In the genomic region with DNA sequence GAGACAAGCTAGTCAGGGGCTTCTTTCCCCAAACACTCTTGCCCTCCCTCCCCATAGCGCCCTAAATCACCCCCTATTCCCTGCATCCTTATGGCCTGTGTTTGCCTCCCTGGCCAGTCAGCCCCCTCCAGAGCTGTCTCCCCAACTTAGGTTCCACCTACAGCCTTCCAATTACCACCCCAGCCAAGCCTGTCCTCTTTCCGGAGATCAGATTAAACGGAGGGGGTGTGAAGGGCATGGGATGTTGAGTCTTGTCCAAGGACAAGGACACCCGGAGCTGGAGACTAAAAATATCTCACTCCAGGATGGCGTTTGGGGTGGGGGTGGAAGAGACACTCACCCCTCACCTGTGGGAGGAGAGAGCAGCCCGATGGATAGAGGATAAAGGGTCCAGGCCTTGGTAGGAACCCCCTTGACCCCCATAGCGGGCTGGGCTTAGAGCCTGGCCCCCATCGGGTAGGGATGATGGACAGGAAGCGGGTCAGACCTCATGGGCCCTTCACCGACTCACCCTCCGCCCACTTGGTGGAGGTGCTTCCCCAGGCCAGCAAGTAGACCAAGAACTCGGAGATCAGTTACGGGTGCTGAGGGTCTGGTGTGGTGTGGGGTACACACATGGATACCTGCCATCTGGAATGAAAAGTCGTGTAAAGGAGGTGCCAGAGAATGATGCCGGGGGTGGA, we compare ENCODE assay signal across 23 cellular contexts. TPM values are rescaled to one million over a fixed set of nuclear protein-coding genes. Genes with fewer than 3 reads are reported as not detected.
DNase-seq lines count a peak whose midpoint lies in the region; ATAC-seq and TF ChIP-seq lines count a peak whose summit lies in the region.
"Had no signal": no experiment of that assay in that cellular context is flagged by ENCODE, and none has a peak within 500 bp of the region (broad histone marks: within the 10 kb centered on the region; RNA-seq: fewer than 3 reads in every experiment).

No MANE protein-coding gene starts in this region.

- peaks cover 16% of the 10 kb centered on the region for H3K4me1 Mint-ChIP-seq in T-helper 2 cell treated with Interferon-gamma antibody and Interleukin-4, amounts not matched to agents 5 μg/mL and 100 μg/mL, for 36 hours (ENCODE audit: low read depth)
- peaks cover 34% of the 10 kb centered on the region for H3K4me1 Mint-ChIP-seq in activated CD4-positive, alpha-beta T cell treated with anti-CD3 and anti-CD28 coated beads, Interleukin-2, amount 10 ng/mL, durations not matched to agents 24 days and 14 days

- H2AFZ ChIP-seq in OCI-LY3 (ENCODE audit: low read depth, low read length): no peak overlapping the region
- H2AFZ ChIP-seq: hepatocyte had no signal

- H3K9ac ChIP-seq in OCI-LY3 (ENCODE audit: low read length): peak overlapping the region; percentile 49

- no peaks in the 10 kb centered on the region for H3K27me3 Mint-ChIP-seq in T-helper 2 cell treated with Interferon-gamma antibody and Interleukin-4, amounts not matched to agents 5 μg/mL and 100 μg/mL, for 36 hours (ENCODE audit: low read depth)
- H3K27me3 Mint-ChIP-seq in activated CD4-positive, alpha-beta T cell treated with anti-CD3 and anti-CD28 coated beads, Interleukin-2, amount 10 ng/mL, durations not matched to agents 24 days and 14 days: no peaks in the 10 kb centered on the region
- H3K27me3 Mint-ChIP-seq: type B pancreatic cell had no signal

- TF ChIP-seq POLR2A in gastrocnemius medialis (IDR thresholded peaks at IDR 0.05): no peak

- DNase-seq in T-helper 2 cell treated with Interferon-gamma antibody and Interleukin-4, amounts not matched to agents 5 μg/mL and 100 μg/mL, for 36 hours (ENCODE audit: low spot score): no peak
- DNase-seq in T-helper 2 cell (no peak), left ventricle myocardium inferior (no peak), gastrocnemius medialis (peak; percentile 72 to 76), amniotic stem cell (lab: John Stamatoyannopoulos, UW) (no peak)
- DNase-seq in activated CD4-positive, alpha-beta T cell treated with anti-CD3 and anti-CD28 coated beads, Interleukin-2, amount 10 ng/mL, durations not matched to agents 24 days and 14 days: no peak
- DNase-seq: 8988T; activated CD4-positive, CD25-positive, alpha-beta regulatory T cell treated with anti-CD3 and anti-CD28 coated beads, Interleukin-2, amount 50 U/mL, for 72 hours; activated gamma-delta T cell treated with Interleukin-2 at 50 U/mL for 16 hours; central memory CD4-positive, alpha-beta T cell; KG1; NCI-H2029 treated with DMSO at 0.1 percent for 48 hours; ovary; Peyer's patch; stimulated activated naive CD4-positive, alpha-beta T cell treated with Interleukin-2 at 50 U/mL for 16 hours; T1000 had no signal

- peak overlapping the region; percentile 86 for H3K4me2 ChIP-seq in OCI-LY3 (ENCODE audit: low read length)
- H3K4me2 ChIP-seq: hepatocyte had no signal

- no peak for TF ChIP-seq CTCF in OCI-LY3 (IDR thresholded peaks at IDR 0.05; ENCODE audit: low read depth, low read length)
- TF ChIP-seq CTCF in left ventricle myocardium inferior (IDR thresholded peaks at IDR 0.05; ENCODE audit: borderline replicate concordance): no peak
- TF ChIP-seq CTCF in gastrocnemius medialis (IDR thresholded peaks at IDR 0.05 in 4 of 5, conservative IDR thresholded peaks at IDR 0.05 in 1 of 5): no peak

- H3K79me2 ChIP-seq in OCI-LY3 (ENCODE audit: low read length): peaks cover 55% of the 10 kb centered on the region

- in situ Hi-C loops in gastrocnemius medialis (cut with MboI; ENCODE audit: low sequenced_read_pairs in 4 of 4): no loop called here

- H3K36me3 Mint-ChIP-seq in T-helper 2 cell treated with Interferon-gamma antibody and Interleukin-4, amounts not matched to agents 5 μg/mL and 100 μg/mL, for 36 hours (ENCODE audit: low read depth): peaks cover 33% of the 10 kb centered on the region
- H3K36me3 Mint-ChIP-seq in activated CD4-positive, alpha-beta T cell treated with anti-CD3 and anti-CD28 coated beads, Interleukin-2, amount 10 ng/mL, durations not matched to agents 24 days and 14 days (ENCODE audit: low read depth): peaks cover 44% of the 10 kb centered on the region

- H3K36me3 ChIP-seq in OCI-LY3 (replicated peaks; ENCODE audit: low read depth, low read length) (peaks cover 44% of the 10 kb centered on the region), left ventricle myocardium inferior (peaks cover 44% of the 10 kb centered on the region), gastrocnemius medialis (peaks cover 0 to 13% of the 10 kb centered on the region in 2 donors)
- H3K36me3 ChIP-seq: ovary had no signal

- H3K27ac Mint-ChIP-seq in T-helper 2 cell treated with Interferon-gamma antibody and Interleukin-4, amounts not matched to agents 5 μg/mL and 100 μg/mL, for 36 hours: peak overlapping the region; percentile 27
- H3K27ac Mint-ChIP-seq in activated CD4-positive, alpha-beta T cell treated with anti-CD3 and anti-CD28 coated beads, Interleukin-2, amount 10 ng/mL, durations not matched to agents 24 days and 14 days: no peak overlapping the region
- H3K27ac Mint-ChIP-seq: type B pancreatic cell had no signal

- H3K4me1 ChIP-seq in OCI-LY3 (ENCODE audit: low read length) (peaks cover 29% of the 10 kb centered on the region), left ventricle myocardium inferior (peaks cover 51% of the 10 kb centered on the region), gastrocnemius medialis (peaks cover 33 to 46% of the 10 kb centered on the region in 2 donors)

- peaks cover 5% of the 10 kb centered on the region for H4K20me1 ChIP-seq in OCI-LY3 (ENCODE audit: insufficient read depth, low read length)

- H3K27ac ChIP-seq in OCI-LY3 (ENCODE audit: low read length) (peak overlapping the region; percentile 88), left ventricle myocardium inferior (replicated peaks) (peak overlapping the region; percentile 88), gastrocnemius medialis (peak overlapping the region; percentile 86 to 97 (median 91))
- H3K27ac ChIP-seq: epithelial cell of prostate, hepatocyte, ovary, Peyer's patch had no signal

- ATAC-seq in gastrocnemius medialis: peak; percentile 93
- no peak for ATAC-seq in HG03039 (IDR thresholded peaks at IDR 0.05; ENCODE audit: unreplicated experiment)
- ATAC-seq: sciatic nerve had no signal

- no peaks in the 10 kb centered on the region for H3K9me3 Mint-ChIP-seq in T-helper 2 cell treated with Interferon-gamma antibody and Interleukin-4, amounts not matched to agents 5 μg/mL and 100 μg/mL, for 36 hours
- H3K9me3 Mint-ChIP-seq in activated CD4-positive, alpha-beta T cell treated with anti-CD3 and anti-CD28 coated beads, Interleukin-2, amount 10 ng/mL, durations not matched to agents 24 days and 14 days: no peaks in the 10 kb centered on the region
- H3K9me3 Mint-ChIP-seq: type B pancreatic cell had no signal

- H3K4me3 Mint-ChIP-seq in T-helper 2 cell treated with Interferon-gamma antibody and Interleukin-4, amounts not matched to agents 5 μg/mL and 100 μg/mL, for 36 hours: no peak overlapping the region
- no peak overlapping the region for H3K4me3 Mint-ChIP-seq in activated CD4-positive, alpha-beta T cell treated with anti-CD3 and anti-CD28 coated beads, Interleukin-2, amount 10 ng/mL, durations not matched to agents 24 days and 14 days
- H3K4me3 Mint-ChIP-seq: type B pancreatic cell had no signal

- no peaks in the 10 kb centered on the region for H3K27me3 ChIP-seq in OCI-LY3 (ENCODE audit: low read depth, low read length)
- H3K27me3 ChIP-seq in left ventricle myocardium inferior (ENCODE audit: low read depth): no peaks in the 10 kb centered on the region
- no peaks in the 10 kb centered on the region for H3K27me3 ChIP-seq in gastrocnemius medialis
- H3K27me3 ChIP-seq: hepatocyte, ovary, Peyer's patch had no signal

- peak overlapping the region; percentile 59 for H3K4me3 ChIP-seq in OCI-LY3 (ENCODE audit: low read length)
- peak overlapping the region; percentile 25 for H3K4me3 ChIP-seq in left ventricle myocardium inferior
- H3K4me3 ChIP-seq in gastrocnemius medialis: peak overlapping the region in 3 of 4 donors; percentile 6 to 39 (median 17)
- H3K4me3 ChIP-seq: hepatocyte, lung, ovary, Peyer's patch had no signal

- intact Hi-C loops in left ventricle myocardium inferior (cut with micrococcal nuclease): no loop called here
- intact Hi-C loops in gastrocnemius medialis (cut with DNase I; ENCODE audit: low total_unique reads): no loop called here
- intact Hi-C loops in activated CD4-positive, alpha-beta T cell treated with anti-CD3 and anti-CD28 coated beads, Interleukin-2, amount 10 ng/mL, durations not matched to agents 24 days and 14 days (cut with micrococcal nuclease): no loop called here

- H3K9me3 ChIP-seq in OCI-LY3 (ENCODE audit: insufficient read depth, low read length) (no peaks in the 10 kb centered on the region), left ventricle myocardium inferior (replicated peaks) (no peaks in the 10 kb centered on the region), gastrocnemius medialis (no peaks in the 10 kb centered on the region)
- H3K9me3 ChIP-seq: ovary, Peyer's patch had no signal

RNA-seq across cellular contexts. Expression of a gene that starts 6.0 kb away (rescaled TPM):
- 17.0 TPM for total RNA-seq in left ventricle myocardium inferior
- total RNA-seq in gastrocnemius medialis: 10 to 100 TPM; 10.3 to 23.4 (median 15.2) TPM
- 12.2 and 12.5 TPM in 2 replicates for total RNA-seq in activated CD4-positive, alpha-beta T cell treated with anti-CD3 and anti-CD28 coated beads, Interleukin-2, amount 10 ng/mL, durations not matched to agents 24 days and 14 days

RNA-seq across cellular contexts. Expression of a gene that starts 11.4 kb away (rescaled TPM):
- total RNA-seq in left ventricle myocardium inferior (15.6 TPM), gastrocnemius medialis (10 to 100 TPM; 35.6 to 61.7 (median 47.0) TPM)
- 17.8 and 19.0 TPM in 2 replicates for total RNA-seq in activated CD4-positive, alpha-beta T cell treated with anti-CD3 and anti-CD28 coated beads, Interleukin-2, amount 10 ng/mL, durations not matched to agents 24 days and 14 days

RNA-seq across cellular contexts. Expression of a gene that starts 12.1 kb away (rescaled TPM):
- 16.0 TPM for total RNA-seq in left ventricle myocardium inferior
- total RNA-seq in gastrocnemius medialis: 10 to 100 TPM in 1 of 4 donors, 1 to 10 TPM in 3; 6.8 to 11.2 (median 7.4) TPM
- total RNA-seq in activated CD4-positive, alpha-beta T cell treated with anti-CD3 and anti-CD28 coated beads, Interleukin-2, amount 10 ng/mL, durations not matched to agents 24 days and 14 days: 20.4 and 21.4 TPM in 2 replicates

RNA-seq across cellular contexts. Expression of a gene that starts 12.9 kb away (rescaled TPM):
- total RNA-seq in left ventricle myocardium inferior: 13.2 TPM
- total RNA-seq in gastrocnemius medialis: 1 to 10 TPM; 6.0 to 10.0 (median 8.2) TPM
- total RNA-seq in activated CD4-positive, alpha-beta T cell treated with anti-CD3 and anti-CD28 coated beads, Interleukin-2, amount 10 ng/mL, durations not matched to agents 24 days and 14 days: 3.6 and 3.7 TPM in 2 replicates

RNA-seq across cellular contexts. Expression of a gene that starts 29.4 kb away (rescaled TPM):
- total RNA-seq in left ventricle myocardium inferior (11.8 TPM), gastrocnemius medialis (10 to 100 TPM in 1 of 4 donors, 1 to 10 TPM in 3; 1.5 to 12.3 (median 7.2) TPM)
- total RNA-seq in activated CD4-positive, alpha-beta T cell treated with anti-CD3 and anti-CD28 coated beads, Interleukin-2, amount 10 ng/mL, durations not matched to agents 24 days and 14 days: 38.3 and 39.1 TPM in 2 replicates

Comparison
In these comparisons a context has a peak if more than half of its experiments do, and no peak if none do; other contexts are left out.
1. DNase-seq: peak in gastrocnemius medialis (2 of 2); none in T-helper 2 cell treated with Interferon-gamma antibody and Interleukin-4, amounts not matched to agents 5 μg/mL and 100 μg/mL, for 36 hours (single experiment), T-helper 2 cell (0 of 5), left ventricle myocardium inferior (single experiment), amniotic stem cell (single experiment) and activated CD4-positive, alpha-beta T cell treated with anti-CD3 and anti-CD28 coated beads, Interleukin-2, amount 10 ng/mL, durations not matched to agents 24 days and 14 days (single experiment).
2. Peak in every context shown above with its lines, with median percentiles within 50 percentile points of each other: H3K27ac ChIP-seq and H3K4me3 ChIP-seq.